ENCODE assay signal across 8 cellular contexts in genomic region chr2:161237397-161238263, GRCh38.
DNase-seq lines count a peak whose midpoint lies in the region; TF ChIP-seq lines count a peak whose summit lies in the region.

No MANE protein-coding gene starts in this region.

- DNase-seq in COLO668 (lab: John Stamatoyannopoulos, UW; ENCODE audit: unreplicated experiment) (peak; percentile 56), GM20000 (ENCODE audit: low spot score) (peak; percentile 52), T1000 (lab: John Stamatoyannopoulos, UW) (peak; percentile 12), iPS-NIHi11 (ENCODE audit: low spot score) (peak; percentile 55), skeletal muscle cell (ENCODE audit: low read depth) (no peak), COLO829 (ENCODE audit: low spot score) (no peak)

- no peaks in the 10 kb centered on the region for H3K36me3 Mint-ChIP-seq in brain

- no peaks in the 10 kb centered on the region for H3K9me3 ChIP-seq in HUES64 (ENCODE audit: insufficient read depth, low read depth, low read length)

- TF ChIP-seq CTCF in GM20000 (IDR thresholded peaks at IDR 0.05; ENCODE audit: extremely low read depth, missing control alignments), result no peak
- no peak for TF ChIP-seq CTCF in brain (conservative IDR thresholded peaks at IDR 0.05)

- H3K4me1 ChIP-seq in HUES64 (ENCODE audit: insufficient read depth, low read length), result peaks cover 6% of the 10 kb centered on the region; the same call in 1 of the 2 replicates

- H3K4me3 Mint-ChIP-seq in brain, result peak overlapping the region; percentile 89 to 96 (median 91)

- H3K27me3 ChIP-seq in HUES64 (ENCODE audit: insufficient read depth, low read length), result peaks cover 67% of the 10 kb centered on the region

- H3K4me3 ChIP-seq in HUES64 (ENCODE audit: low read length), result peak overlapping the region; percentile 56
- H3K4me3 ChIP-seq in skeletal muscle cell (ENCODE audit: low read depth, low read length), result peak overlapping the region; percentile 59

- H3K27ac ChIP-seq in HUES64 (ENCODE audit: low read depth, low read length), result no peak overlapping the region

- peak overlapping the region; percentile 29; the same call in 1 of the 2 replicates for H3K9ac ChIP-seq in HUES64 (ENCODE audit: low read depth, low read length)

- H3K27ac Mint-ChIP-seq in brain, result peak overlapping the region; percentile 90 to 99 (median 95)

- H3K27me3 Mint-ChIP-seq in brain, result peaks cover 10% of the 10 kb centered on the region

- under 1% methylated on average over 44 of the region's 49 CpGs for WGBS in HUES64

- peaks cover 38% of the 10 kb centered on the region for H3K4me1 Mint-ChIP-seq in brain

- no peaks in the 10 kb centered on the region for H3K36me3 ChIP-seq in HUES64 (ENCODE audit: insufficient read depth, low read length)

- H3K9me3 Mint-ChIP-seq in brain, result no peaks in the 10 kb centered on the region

Comparison
In these comparisons a context has a peak if more than half of its experiments do, and no peak if none do; other contexts are left out.
1. DNase-seq: peak in COLO668 (single experiment), GM20000 (single experiment), T1000 (single experiment) and iPS-NIHi11 (single experiment); none in skeletal muscle cell (single experiment) and COLO829 (single experiment).